ENCODE assay signal across 1 cellular context in the genomic region with DNA sequence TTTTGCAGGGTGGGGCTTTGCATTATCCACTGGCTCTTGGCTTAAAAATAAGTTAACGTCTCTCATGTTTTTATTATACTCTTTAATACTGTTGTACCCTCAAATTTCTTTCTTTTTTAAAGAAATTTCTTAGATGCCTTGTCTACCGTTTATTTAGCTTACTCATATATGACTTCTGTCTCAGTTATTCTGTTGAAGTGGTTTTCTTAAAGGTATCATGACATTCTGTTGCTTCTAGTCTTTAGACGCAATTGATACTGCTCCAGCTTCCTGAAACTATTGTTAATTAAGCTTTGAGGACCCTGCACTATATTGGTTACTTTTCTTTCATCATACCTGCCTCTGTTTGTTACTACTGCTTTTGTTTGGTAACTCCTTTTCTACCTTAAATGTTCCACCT.
TF ChIP-seq lines count a peak whose summit lies in the region.

No MANE protein-coding gene starts in this region.

TF ChIP-seq in A549, 52 proteins besides CTCF, POLR2A, EP300 and RAD21 (continued from another document):
- TF ChIP-seq, protein P1, sequence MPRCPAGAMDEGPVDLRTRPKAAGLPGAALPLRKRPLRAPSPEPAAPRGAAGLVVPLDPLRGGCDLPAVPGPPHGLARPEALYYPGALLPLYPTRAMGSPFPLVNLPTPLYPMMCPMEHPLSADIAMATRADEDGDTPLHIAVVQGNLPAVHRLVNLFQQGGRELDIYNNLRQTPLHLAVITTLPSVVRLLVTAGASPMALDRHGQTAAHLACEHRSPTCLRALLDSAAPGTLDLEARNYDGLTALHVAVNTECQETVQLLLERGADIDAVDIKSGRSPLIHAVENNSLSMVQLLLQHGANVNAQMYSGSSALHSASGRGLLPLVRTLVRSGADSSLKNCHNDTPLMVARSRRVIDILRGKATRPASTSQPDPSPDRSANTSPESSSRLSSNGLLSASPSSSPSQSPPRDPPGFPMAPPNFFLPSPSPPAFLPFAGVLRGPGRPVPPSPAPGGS (IDR thresholded peaks at IDR 0.05): no peak
- TF ChIP-seq RFX5 (IDR thresholded peaks at IDR 0.05) (no peak), CBX2 (IDR thresholded peaks at IDR 0.05; ENCODE audit: borderline replicate concordance, low read depth) (no peak)
